ENCODE assay signal across 18 cellular contexts in the genomic region with DNA sequence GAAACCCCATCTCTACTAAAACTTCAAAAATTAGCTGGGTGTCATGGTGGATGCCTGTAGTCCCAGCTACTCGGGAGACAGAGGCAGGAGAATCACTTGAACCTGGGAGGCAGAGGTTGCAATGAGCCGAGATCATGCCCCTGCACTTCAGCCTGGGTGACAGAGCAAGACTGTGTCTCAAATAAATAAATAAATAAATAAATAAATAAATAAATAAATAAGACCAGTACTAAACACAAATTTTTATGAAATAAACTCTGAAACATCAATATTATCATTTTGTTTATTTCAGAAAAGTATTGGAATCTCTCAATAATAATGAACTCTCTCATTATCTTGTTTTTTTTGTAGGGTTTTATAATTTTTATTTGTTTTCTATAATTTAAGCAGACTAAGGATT. TPM values are rescaled to one million over a fixed set of nuclear protein-coding genes. Genes with fewer than 3 reads are reported as not detected.
"Had no signal": no experiment of that assay in that cellular context is flagged by ENCODE, and none has a peak within 500 bp of the region (broad histone marks: within the 10 kb centered on the region; RNA-seq: fewer than 3 reads in every experiment).

No MANE protein-coding gene starts in this region.

RNA-seq across cellular contexts. Expression of a gene that starts 18.2 kb away (rescaled TPM):
- total RNA-seq: activated B cell treated with CpG ODN at 0.5 μM for 24 hours; activated CD4-positive, alpha-beta memory T cell treated with anti-CD3 and anti-CD28 coated beads for 36 hours; activated CD4-positive, alpha-beta T cell treated with anti-CD3 and anti-CD28 coated beads, Interleukin-2, amount 10 ng/mL, durations not matched to agents 24 days and 14 days; activated CD8-positive, alpha-beta memory T cell treated with anti-CD3 and anti-CD28 coated beads for 36 hours; activated CD8-positive, alpha-beta T cell treated with anti-CD3 and anti-CD28 coated beads for 36 hours; activated naive CD4-positive, alpha-beta T cell treated with anti-CD3 and anti-CD28 coated beads for 36 hours; activated naive CD8-positive, alpha-beta T cell treated with anti-CD3 and anti-CD28 coated beads for 36 hours; activated T-cell treated with anti-CD3 and anti-CD28 coated beads, Interleukin-2, amount 50 U/mL, for 4 hours; activated T-cell treated with anti-CD3 and anti-CD28 coated beads, Interleukin-2, amount 50 U/mL, for 72 hours; activated T-helper 1 cell treated with anti-CD3 and anti-CD28 coated beads, Interleukin-12 subunit alpha, Interleukin-12 subunit beta, Interleukin-2, Interleukin-4 antibody, amounts not matched to agents 30 ng/mL and 10 ng/mL and 1 ng/mL, durations not matched to agents 14 hours and 24 hours and 36 hours; activated T-helper 17 cell treated with anti-CD3 and anti-CD28 coated beads, Interleukin-2, amount 50 U/mL, for 72 hours; adrenal gland; aorta; body of pancreas; breast epithelium; cardiac septum; T-helper 17 cell; T-helper 2 cell treated with Interferon-gamma antibody and Interleukin-4, amounts not matched to agents 100 ng/mL and 5 ng/mL, for 36 hours had no signal
- polyA plus RNA-seq: adrenal gland had no signal
